In genomic region chr5:79133121-79133656, GRCh38 we compare ENCODE assay signal across 8 cellular contexts. TPM values are rescaled to one million over a fixed set of nuclear protein-coding genes. Genes with fewer than 3 reads are reported as not detected.
DNase-seq lines count a peak whose midpoint lies in the region; ATAC-seq and TF ChIP-seq lines count a peak whose summit lies in the region.

No MANE protein-coding gene starts in this region.

- H3K4me3 ChIP-seq in BLaER1 treated with 17β-estradiol and CSF1 and Interleukin-3, amounts not matched to agents 10 nM and 100 nM = no peak overlapping the region
- H3K4me3 ChIP-seq in HUES6 (ENCODE audit: low read depth, low read length) = peak overlapping the region; percentile 56
- peak overlapping the region; percentile 13 to 22 for H3K4me3 ChIP-seq in vagina

- peak; percentile 54 for DNase-seq in RPMI8226
- peak; percentile 31 to 43 for DNase-seq in dermis microvascular lymphatic vessel endothelial cell (ENCODE audit: low read depth in 2 of 2)
- DNase-seq in medulla oblongata (ENCODE audit: extremely low spot score) = peak; percentile 58
- no peak for DNase-seq in vagina (ENCODE audit: extremely low spot score in 2 of 2)

- intact Hi-C loops in vagina (cut with DNase I) = no loop called here

- no peak for ATAC-seq in GM18519 (IDR thresholded peaks at IDR 0.05; ENCODE audit: low FRiP score, unreplicated experiment)
- ATAC-seq in GM18511 (IDR thresholded peaks at IDR 0.05; ENCODE audit: unreplicated experiment) = no peak

- H3K27me3 ChIP-seq in BLaER1 treated with 17β-estradiol and CSF1 and Interleukin-3, amounts not matched to agents 10 nM and 100 nM = no peaks in the 10 kb centered on the region
- no peaks in the 10 kb centered on the region for H3K27me3 ChIP-seq in HUES6 (ENCODE audit: control insufficient read depth, insufficient read depth, low read length)
- no peaks in the 10 kb centered on the region for H3K27me3 ChIP-seq in vagina

- peak overlapping the region in 10 of 11 experiments; percentile 10 to 83 (median 50); a peak in 16 of 22 replicates for H3K4me2 ChIP-seq in BLaER1 treated with 17β-estradiol and CSF1 and Interleukin-3, amounts not matched to agents 10 nM and 100 nM

- peaks cover 0 to 12% (median 11%) of the 10 kb centered on the region in 10 experiments; a peak in 15 of 20 replicates for H3K4me1 ChIP-seq in BLaER1 treated with 17β-estradiol and CSF1 and Interleukin-3, amounts not matched to agents 10 nM and 100 nM
- H3K4me1 ChIP-seq in HUES6 (ENCODE audit: control insufficient read depth, insufficient read depth, low read length) = peaks cover 17% of the 10 kb centered on the region
- peaks cover 10% of the 10 kb centered on the region for H3K4me1 ChIP-seq in vagina

- no peak for TF ChIP-seq POLR2A in vagina (IDR thresholded peaks at IDR 0.05)

- TF ChIP-seq CTCF in vagina (IDR thresholded peaks at IDR 0.05) = peak in 2 of 3 experiments; percentile 29 to 54

- no peaks in the 10 kb centered on the region for H3K9me3 ChIP-seq in BLaER1 treated with 17β-estradiol and CSF1 and Interleukin-3, amounts not matched to agents 10 nM and 100 nM (replicated peaks in 1 of 11)
- no peaks in the 10 kb centered on the region for H3K9me3 ChIP-seq in HUES6 (ENCODE audit: control insufficient read depth, insufficient read depth, low read depth, low read length)
- H3K9me3 ChIP-seq in vagina = no peaks in the 10 kb centered on the region

- H3K9ac ChIP-seq in BLaER1 treated with 17β-estradiol and CSF1 and Interleukin-3, amounts not matched to agents 10 nM and 100 nM = 0 out of 22 replicates have a peak overlapping the region, but pooled peaks of 2 of the 11 experiments have one; percentile 4
- H3K9ac ChIP-seq in HUES6 (ENCODE audit: low read length) = no peak overlapping the region

- H3K36me3 ChIP-seq in BLaER1 treated with 17β-estradiol and CSF1 and Interleukin-3, amounts not matched to agents 10 nM and 100 nM = no peaks in the 10 kb centered on the region
- H3K36me3 ChIP-seq in HUES6 (ENCODE audit: control insufficient read depth, insufficient read depth, low read length) = no peaks in the 10 kb centered on the region
- H3K36me3 ChIP-seq in vagina = no peaks in the 10 kb centered on the region

- H3K27ac ChIP-seq in BLaER1 treated with 17β-estradiol and CSF1 and Interleukin-3, amounts not matched to agents 10 nM and 100 nM = no peak overlapping the region
- H3K27ac ChIP-seq in HUES6 (ENCODE audit: low read depth, low read length) (no peak overlapping the region), vagina (peak overlapping the region; percentile 72)

- H4K20me1 ChIP-seq in BLaER1 treated with 17β-estradiol and CSF1 and Interleukin-3, amounts not matched to agents 10 nM and 100 nM = no peaks in the 10 kb centered on the region

RNA-seq across cellular contexts. Expression of gene BHMT, which starts 21.6 kb away (rescaled TPM):
- total RNA-seq in dermis microvascular lymphatic vessel endothelial cell (not detected in 2 replicates), vagina (not detected)

Comparison
In these comparisons a context has a peak if more than half of its experiments do, and no peak if none do; other contexts are left out.
1. H3K4me3 ChIP-seq: peak in HUES6 (single experiment) and vagina (2 of 2); none in BLaER1 treated with 17β-estradiol and CSF1 and Interleukin-3, amounts not matched to agents 10 nM and 100 nM (0 of 10).
2. DNase-seq: peak in RPMI8226 (single experiment), dermis microvascular lymphatic vessel endothelial cell (2 of 2) and medulla oblongata (single experiment); none in vagina (0 of 2).